Comparison of ENCODE assay signal across 31 cellular contexts in the genomic region with DNA sequence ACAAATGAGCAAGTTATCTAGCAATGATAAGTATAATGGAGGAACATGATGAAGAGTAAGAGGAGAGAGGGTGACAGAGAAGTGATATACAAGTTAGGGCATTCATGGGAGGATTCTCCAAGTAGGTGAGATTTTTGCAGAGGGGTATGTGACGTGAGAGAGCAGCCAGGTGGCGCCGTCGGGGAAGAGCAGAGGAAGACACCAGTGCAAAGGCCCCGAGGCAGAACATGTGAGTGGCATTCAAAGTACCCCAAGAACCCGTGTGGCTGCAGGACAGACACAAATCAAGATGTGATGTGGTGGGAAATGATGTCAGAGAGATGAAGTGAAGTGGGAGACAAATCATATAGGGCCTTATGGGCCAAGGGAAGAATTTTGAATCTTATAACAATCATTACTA.
DNase-seq lines count a peak whose midpoint lies in the region; TF ChIP-seq lines count a peak whose summit lies in the region.
"Had no signal": no experiment of that assay in that cellular context is flagged by ENCODE, and none has a peak within 500 bp of the region (broad histone marks: within the 10 kb centered on the region; RNA-seq: fewer than 3 reads in every experiment).

No MANE protein-coding gene starts in this region.

- H3K4me3 Mint-ChIP-seq in activated CD4-positive, alpha-beta memory T cell treated with anti-CD3 and anti-CD28 coated beads for 36 hours: no peak overlapping the region
- no peak overlapping the region for H3K4me3 Mint-ChIP-seq in activated CD4-positive, alpha-beta memory T cell treated with anti-CD3 and anti-CD28 coated beads, Interleukin-2, amount 10 ng/mL, durations not matched to agents 7 days and 5 days
- H3K4me3 Mint-ChIP-seq: activated naive CD8-positive, alpha-beta T cell treated with anti-CD3 and anti-CD28 coated beads for 36 hours; CD4-positive, alpha-beta T cell; IgD-negative memory B cell; natural killer cell; T-helper 17 cell had no signal

- no peak overlapping the region for H3K27ac Mint-ChIP-seq in activated CD4-positive, alpha-beta memory T cell treated with anti-CD3 and anti-CD28 coated beads for 36 hours
- H3K27ac Mint-ChIP-seq in activated CD4-positive, alpha-beta memory T cell treated with anti-CD3 and anti-CD28 coated beads, Interleukin-2, amount 10 ng/mL, durations not matched to agents 7 days and 5 days: no peak overlapping the region
- H3K27ac Mint-ChIP-seq: activated naive CD8-positive, alpha-beta T cell treated with anti-CD3 and anti-CD28 coated beads for 36 hours; CD4-positive, alpha-beta T cell; IgD-negative memory B cell; natural killer cell; T-helper 17 cell had no signal

- peak in 1 of 2 donors; percentile 5 for TF ChIP-seq CTCF in mammary epithelial cell (conservative IDR thresholded peaks at IDR 0.05 in 1 of 2, IDR thresholded peaks at IDR 0.05 in 1 of 2; ENCODE audit: extremely low read depth in 1 of 2, insufficient read depth in 1 of 2, low read depth in 1 of 2, low read length in 2 of 2)

- no peak overlapping the region for H3K4me3 ChIP-seq in mammary epithelial cell (replicated peaks in 1 of 3; ENCODE audit: insufficient read depth in 1 of 3, low read depth in 2 of 3, low read length in 3 of 3)
- H3K4me3 ChIP-seq: A549, breast epithelium, gastrocnemius medialis, lower lobe of right lung, mucosa of descending colon, psoas muscle, SK-N-MC, stomach, uterus had no signal

- WGBS in mammary epithelial cell (ENCODE audit: low coverage, missing lambda C conversion rate): 82% methylated on average over 6 of the region's 6 CpGs

- CTCF ChIA-PET in activated CD4-positive, alpha-beta memory T cell treated with anti-CD3 and anti-CD28 coated beads for 36 hours (lab: Charles Lee): no interaction called here
- CTCF ChIA-PET in activated CD4-positive, alpha-beta memory T cell treated with anti-CD3 and anti-CD28 coated beads, Interleukin-2, amount 10 ng/mL, durations not matched to agents 7 days and 5 days (lab: Charles Lee): no interaction called here
- CTCF ChIA-PET in HEK293T (lab: Yijun Ruan, JAX): no interaction called here
- CTCF ChIA-PET in mammary epithelial cell (lab: Charles Lee; ENCODE audit: low non-redundant PET): no interaction called here

- no peaks in the 10 kb centered on the region for H3K9me3 ChIP-seq in mammary epithelial cell (replicated peaks; ENCODE audit: insufficient read depth, low read length)
- H3K9me3 ChIP-seq: A549, breast epithelium, gastrocnemius medialis, lower lobe of right lung, mucosa of descending colon, uterus had no signal

- no peaks in the 10 kb centered on the region for H3K27me3 Mint-ChIP-seq in activated CD4-positive, alpha-beta memory T cell treated with anti-CD3 and anti-CD28 coated beads for 36 hours
- H3K27me3 Mint-ChIP-seq in activated CD4-positive, alpha-beta memory T cell treated with anti-CD3 and anti-CD28 coated beads, Interleukin-2, amount 10 ng/mL, durations not matched to agents 7 days and 5 days: no peaks in the 10 kb centered on the region
- H3K27me3 Mint-ChIP-seq: activated naive CD8-positive, alpha-beta T cell treated with anti-CD3 and anti-CD28 coated beads for 36 hours; IgD-negative memory B cell; T-helper 17 cell had no signal

- no peaks in the 10 kb centered on the region for H4K20me1 ChIP-seq in mammary epithelial cell (ENCODE audit: insufficient read depth, low read length)

- no peaks in the 10 kb centered on the region for H3K9me3 Mint-ChIP-seq in activated CD4-positive, alpha-beta memory T cell treated with anti-CD3 and anti-CD28 coated beads for 36 hours
- peaks cover 4% of the 10 kb centered on the region for H3K9me3 Mint-ChIP-seq in activated CD4-positive, alpha-beta memory T cell treated with anti-CD3 and anti-CD28 coated beads, Interleukin-2, amount 10 ng/mL, durations not matched to agents 7 days and 5 days

- H2AFZ ChIP-seq in mammary epithelial cell (ENCODE audit: low read depth, low read length): no peak overlapping the region

- no peak overlapping the region for H3K4me2 ChIP-seq in mammary epithelial cell (ENCODE audit: insufficient read depth, low read depth, low read length)
- H3K4me2 ChIP-seq: A549 had no signal

- no peak overlapping the region for H3K27ac ChIP-seq in mammary epithelial cell (ENCODE audit: insufficient read depth, low read depth, low read length)
- H3K27ac ChIP-seq: A549, breast epithelium, gastrocnemius medialis, lower lobe of right lung, psoas muscle, SK-N-MC, stomach, uterus had no signal

- BruUV-seq in mammary epithelial cell (replicated peaks; lab: Mats Ljungman, UMichigan): no TSS peak

- H3K4me1 ChIP-seq in mammary epithelial cell (ENCODE audit: insufficient read depth, low read length): no peaks in the 10 kb centered on the region
- H3K4me1 ChIP-seq: A549, breast epithelium, gastrocnemius medialis, lower lobe of right lung, psoas muscle, stomach, uterus had no signal

- H3K36me3 Mint-ChIP-seq in activated CD4-positive, alpha-beta memory T cell treated with anti-CD3 and anti-CD28 coated beads for 36 hours: no peaks in the 10 kb centered on the region
- H3K36me3 Mint-ChIP-seq in activated CD4-positive, alpha-beta memory T cell treated with anti-CD3 and anti-CD28 coated beads, Interleukin-2, amount 10 ng/mL, durations not matched to agents 7 days and 5 days (ENCODE audit: low read depth): no peaks in the 10 kb centered on the region
- H3K36me3 Mint-ChIP-seq: activated naive CD8-positive, alpha-beta T cell treated with anti-CD3 and anti-CD28 coated beads for 36 hours; IgD-negative memory B cell; natural killer cell had no signal

- in situ Hi-C loops in mammary epithelial cell (cut with MboI; ENCODE audit: low sequenced_read_pairs in 2 of 2): loop anchor here (25.0 kb wide), 1 partner anchor 1467 kb away; no protein-coding TSS in a partner anchor

- POLR2A ChIA-PET in activated CD4-positive, alpha-beta memory T cell treated with anti-CD3 and anti-CD28 coated beads for 36 hours (lab: Charles Lee): no interaction called here
- POLR2A ChIA-PET in activated CD4-positive, alpha-beta memory T cell treated with anti-CD3 and anti-CD28 coated beads, Interleukin-2, amount 10 ng/mL, durations not matched to agents 7 days and 5 days (lab: Charles Lee): no interaction called here
- POLR2A ChIA-PET in HEK293T (lab: Yijun Ruan, JAX): no interaction called here

- no peak overlapping the region for H3K9ac ChIP-seq in mammary epithelial cell (ENCODE audit: insufficient read depth, low read length)

- H3K4me1 Mint-ChIP-seq in activated CD4-positive, alpha-beta memory T cell treated with anti-CD3 and anti-CD28 coated beads for 36 hours (ENCODE audit: low read depth): no peaks in the 10 kb centered on the region
- H3K4me1 Mint-ChIP-seq in activated CD4-positive, alpha-beta memory T cell treated with anti-CD3 and anti-CD28 coated beads, Interleukin-2, amount 10 ng/mL, durations not matched to agents 7 days and 5 days: no peaks in the 10 kb centered on the region
- H3K4me1 Mint-ChIP-seq: activated naive CD8-positive, alpha-beta T cell treated with anti-CD3 and anti-CD28 coated beads for 36 hours; IgD-negative memory B cell; natural killer cell; T-helper 17 cell had no signal

- H3K27me3 ChIP-seq in mammary epithelial cell (ENCODE audit: insufficient read depth, low read length): no peaks in the 10 kb centered on the region
- H3K27me3 ChIP-seq: breast epithelium, gastrocnemius medialis, stomach, uterus had no signal

- H3K79me2 ChIP-seq in mammary epithelial cell (ENCODE audit: insufficient read depth, low read length): no peaks in the 10 kb centered on the region

- dilution Hi-C loops in mammary epithelial cell (cut with HindIII; ENCODE audit: low sequenced_read_pairs): no loop called here

- intact Hi-C loops in activated CD4-positive, alpha-beta memory T cell treated with anti-CD3 and anti-CD28 coated beads for 36 hours (cut with micrococcal nuclease): no loop called here
- intact Hi-C loops in mammary epithelial cell (cut with micrococcal nuclease): no loop called here

- DNase-seq in activated CD4-positive, alpha-beta memory T cell treated with anti-CD3 and anti-CD28 coated beads for 36 hours: peak; percentile 9
- no peak for DNase-seq in activated CD4-positive, alpha-beta memory T cell treated with anti-CD3 and anti-CD28 coated beads, Interleukin-2, amount 10 ng/mL, durations not matched to agents 7 days and 5 days
- DNase-seq in HEK293T (ENCODE audit: extremely low spot score): peak; percentile 4
- peak; percentile 14 for DNase-seq in OCI-M1 (lab: John Stamatoyannopoulos, UW)
- DNase-seq in iPS-NIHi11 (ENCODE audit: low spot score): peak; percentile 7
- DNase-seq in RKO (ENCODE audit: low spot score): no peak
- DNase-seq in A172 (ENCODE audit: low spot score): no peak
- DNase-seq in mammary epithelial cell: no peak
- DNase-seq: activated CD4-positive, CD25-positive, alpha-beta regulatory T cell treated with anti-CD3 and anti-CD28 coated beads, Interleukin-2, amount 50 U/mL, for 72 hours; activated effector memory CD4-positive, alpha-beta T cell treated with Interleukin-2 at 50 U/mL for 16 hours; activated naive CD8-positive, alpha-beta T cell treated with anti-CD3 and anti-CD28 coated beads for 36 hours; activated T-cell treated with anti-CD3 and anti-CD28 coated beads, Interleukin-2, amount 50 U/mL, for 1 hour; anterior cingulate cortex; CD4-positive, alpha-beta T cell; gastrocnemius medialis; lower lobe of right lung; mucosa of descending colon; natural killer cell; NCI-H1417 treated with DMSO at 0.1 percent for 48 hours; NCI-H2029 treated with DMSO at 0.1 percent for 48 hours; NCI-H526; occipital lobe; psoas muscle; stimulated activated CD4-positive, alpha-beta T cell treated with anti-CD3 and anti-CD28 coated beads, Interleukin-4, amount 100 ng/mL, for 1 hour; stomach; T-helper 17 cell; uterus had no signal

- no peaks in the 10 kb centered on the region for H3K36me3 ChIP-seq in mammary epithelial cell (ENCODE audit: insufficient read depth, low read length)
- H3K36me3 ChIP-seq: breast epithelium, gastrocnemius medialis, lower lobe of right lung, stomach, uterus had no signal

TF ChIP-seq in HEK293T, 16 proteins besides CTCF, POLR2A, EP300 and RAD21 (continues in another document):
- TF ChIP-seq FOXK2 (IDR thresholded peaks at IDR 0.05): no peak
- TF ChIP-seq ARNT (IDR thresholded peaks at IDR 0.05): no peak
- TF ChIP-seq, protein P1, sequence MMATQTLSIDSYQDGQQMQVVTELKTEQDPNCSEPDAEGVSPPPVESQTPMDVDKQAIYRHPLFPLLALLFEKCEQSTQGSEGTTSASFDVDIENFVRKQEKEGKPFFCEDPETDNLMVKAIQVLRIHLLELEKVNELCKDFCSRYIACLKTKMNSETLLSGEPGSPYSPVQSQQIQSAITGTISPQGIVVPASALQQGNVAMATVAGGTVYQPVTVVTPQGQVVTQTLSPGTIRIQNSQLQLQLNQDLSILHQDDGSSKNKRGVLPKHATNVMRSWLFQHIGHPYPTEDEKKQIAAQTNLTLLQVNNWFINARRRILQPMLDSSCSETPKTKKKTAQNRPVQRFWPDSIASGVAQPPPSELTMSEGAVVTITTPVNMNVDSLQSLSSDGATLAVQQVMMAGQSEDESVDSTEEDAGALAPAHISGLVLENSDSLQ (IDR thresholded peaks at IDR 0.05): no peak
- TF ChIP-seq ELF4 (IDR thresholded peaks at IDR 0.05): no peak
- TF ChIP-seq ZNF384 (IDR thresholded peaks at IDR 0.05): no peak
- TF ChIP-seq CTBP1 (IDR thresholded peaks at IDR 0.05; ENCODE audit: borderline replicate concordance): no peak
- TF ChIP-seq TARDBP (IDR thresholded peaks at IDR 0.05): no peak
- TF ChIP-seq SUZ12 (IDR thresholded peaks at IDR 0.05): no peak

Comparison
In these comparisons a context has a peak if more than half of its experiments do, and no peak if none do; other contexts are left out.
1. DNase-seq: peak in activated CD4-positive, alpha-beta memory T cell treated with anti-CD3 and anti-CD28 coated beads for 36 hours (single experiment), HEK293T (single experiment), OCI-M1 (single experiment) and iPS-NIHi11 (single experiment); none in activated CD4-positive, alpha-beta memory T cell treated with anti-CD3 and anti-CD28 coated beads, Interleukin-2, amount 10 ng/mL, durations not matched to agents 7 days and 5 days (single experiment), RKO (single experiment), A172 (single experiment) and mammary epithelial cell (single experiment).